17 cellular contexts compared by ENCODE assay signal in genomic region chr16:53809088-53809951, GRCh38.
DNase-seq lines count a peak whose midpoint lies in the region; ATAC-seq, FAIRE-seq and TF ChIP-seq lines count a peak whose summit lies in the region.
"Had no signal": no experiment of that assay in that cellular context is flagged by ENCODE, and none has a peak within 500 bp of the region (broad histone marks: within the 10 kb centered on the region; RNA-seq: fewer than 3 reads in every experiment).

No MANE protein-coding gene starts in this region.

- no peaks in the 10 kb centered on the region for H3K36me3 ChIP-seq in right lobe of liver

- CTCF ChIA-PET in MCF 10A (lab: Yijun Ruan, JAX), result no interaction called here

- no peak overlapping the region for H3K4me3 Mint-ChIP-seq in MCF 10A (ENCODE audit: unreplicated experiment)
- H3K4me3 Mint-ChIP-seq: brain; CD14-positive monocyte; stimulated activated naive B cell treated with anti-CD40 and anti-IgM and Interleukin-4, amounts not matched to agents 10 μg/mL and 1 μg/mL and 100 μg/mL, for 72 hours had no signal

- 89% methylated on average over 7 of the region's 8 CpGs for WGBS in right lobe of liver (ENCODE audit: insufficient coverage, low coverage, low lambda C conversion rate, missing lambda C conversion rate)

- no peak for TF ChIP-seq POLR2A in right lobe of liver (IDR thresholded peaks at IDR 0.05)

- no peaks in the 10 kb centered on the region for H3K4me1 ChIP-seq in right lobe of liver
- H3K4me1 ChIP-seq: psoas muscle had no signal

- peak overlapping the region; percentile 64 for H3K27ac Mint-ChIP-seq in MCF 10A (ENCODE audit: low read depth, unreplicated experiment)
- H3K27ac Mint-ChIP-seq: brain; stimulated activated naive B cell treated with anti-CD40 and anti-IgM and Interleukin-4, amounts not matched to agents 10 μg/mL and 1 μg/mL and 100 μg/mL, for 72 hours had no signal

- no peak for FAIRE-seq in HTR-8/SVneo (lab: Jason Lieb, UNC)
- FAIRE-seq: endometrium, K562 had no signal

- peak; percentile 64 for ATAC-seq in left colon
- ATAC-seq in right lobe of liver, result no peak
- ATAC-seq: K562; psoas muscle; stimulated activated naive B cell treated with anti-CD40 and anti-IgM and Interleukin-4, amounts not matched to agents 10 μg/mL and 1 μg/mL and 100 μg/mL, for 72 hours had no signal

- peaks cover 34% of the 10 kb centered on the region for H3K4me1 Mint-ChIP-seq in MCF 10A (ENCODE audit: insufficient read depth, unreplicated experiment)

- BruUV-seq in MCF 10A (replicated peaks; lab: Mats Ljungman, UMichigan), result no TSS peak

- no peak for TF ChIP-seq CTCF in AG09309 (IDR thresholded peaks at IDR 0.05; ENCODE audit: control insufficient read depth, insufficient read depth, low read depth, low read length, missing control alignments)
- TF ChIP-seq CTCF in MCF 10A (IDR thresholded peaks at IDR 0.05; ENCODE audit: unreplicated experiment), result no peak
- TF ChIP-seq CTCF in right lobe of liver (IDR thresholded peaks at IDR 0.05), result no peak

- peak; percentile 92 for DNase-seq in AG09309 (ENCODE audit: low read depth)
- DNase-seq in HTR-8/SVneo (ENCODE audit: insufficient read length, low spot score), result peak; percentile 41
- DNase-seq in MCF 10A (ENCODE audit: unreplicated experiment), result peak; percentile 47
- no peak for DNase-seq in left colon
- DNase-seq in D341Med (ENCODE audit: low spot score), result no peak
- no peak for DNase-seq in right lobe of liver
- no peak for DNase-seq in T-helper 1 cell
- no peak for DNase-seq in NCI-H446 (lab: John Stamatoyannopoulos, UW)
- DNase-seq: activated CD4-positive, CD25-positive, alpha-beta regulatory T cell treated with anti-CD3 and anti-CD28 coated beads, Interleukin-2, amount 50 U/mL, for 72 hours; NCI-H187 treated with DMSO at 0.1 percent for 48 hours; psoas muscle; stimulated activated CD4-positive, alpha-beta T cell treated with anti-CD3 and anti-CD28 coated beads, Interleukin-4, amount 100 ng/mL, for 1 hour; stimulated activated naive B cell treated with anti-CD40 and anti-IgM and Interleukin-4, amounts not matched to agents 10 μg/mL and 1 μg/mL and 100 μg/mL, for 72 hours had no signal

- intact Hi-C loops in MCF 10A (cut with micrococcal nuclease) (no loop called here), left colon (cut with DNase I, micrococcal nuclease) (no loop called here), right lobe of liver (cut with DNase I) (no loop called here)

- H3K27me3 ChIP-seq in right lobe of liver, result no peaks in the 10 kb centered on the region

- H3K27ac ChIP-seq in right lobe of liver, result no peak overlapping the region
- H3K27ac ChIP-seq: psoas muscle had no signal

- peaks cover 14% of the 10 kb centered on the region for H3K36me3 Mint-ChIP-seq in MCF 10A (ENCODE audit: insufficient read depth, unreplicated experiment)

- H3K27me3 Mint-ChIP-seq in MCF 10A (ENCODE audit: insufficient read depth, unreplicated experiment), result no peaks in the 10 kb centered on the region
- H3K27me3 Mint-ChIP-seq: brain; stimulated activated naive B cell treated with anti-CD40 and anti-IgM and Interleukin-4, amounts not matched to agents 10 μg/mL and 1 μg/mL and 100 μg/mL, for 72 hours had no signal

- no peaks in the 10 kb centered on the region for H3K9me3 Mint-ChIP-seq in MCF 10A (ENCODE audit: unreplicated experiment)
- H3K9me3 Mint-ChIP-seq: brain; CD14-positive monocyte; stimulated activated naive B cell treated with anti-CD40 and anti-IgM and Interleukin-4, amounts not matched to agents 10 μg/mL and 1 μg/mL and 100 μg/mL, for 72 hours had no signal

- POLR2A ChIA-PET in MCF 10A (lab: Yijun Ruan, JAX), result interaction anchor here (0.6 to 1.4 kb wide), 4 partner anchors 27 to 1289 kb away, joined by 3 to 4 read pairs (median 4); no protein-coding TSS in a partner anchor

- H3K9me3 ChIP-seq in right lobe of liver, result no peaks in the 10 kb centered on the region
- H3K9me3 ChIP-seq: psoas muscle had no signal

- H3K4me3 ChIP-seq in AG09309 (ENCODE audit: control insufficient read depth, low read depth, low read length), result no peak overlapping the region
- H3K4me3 ChIP-seq in right lobe of liver, result no peak overlapping the region
- H3K4me3 ChIP-seq: K562, psoas muscle had no signal

Comparison
In these comparisons a context has a peak if more than half of its experiments do, and no peak if none do; other contexts are left out.
1. DNase-seq: peak in AG09309 (single experiment), HTR-8/SVneo (single experiment) and MCF 10A (single experiment); none in left colon (0 of 2), D341Med (single experiment), right lobe of liver (0 of 3), T-helper 1 cell (0 of 5) and NCI-H446 (0 of 2).